Comparison of ENCODE assay signal across 21 cellular contexts in the genomic region with DNA sequence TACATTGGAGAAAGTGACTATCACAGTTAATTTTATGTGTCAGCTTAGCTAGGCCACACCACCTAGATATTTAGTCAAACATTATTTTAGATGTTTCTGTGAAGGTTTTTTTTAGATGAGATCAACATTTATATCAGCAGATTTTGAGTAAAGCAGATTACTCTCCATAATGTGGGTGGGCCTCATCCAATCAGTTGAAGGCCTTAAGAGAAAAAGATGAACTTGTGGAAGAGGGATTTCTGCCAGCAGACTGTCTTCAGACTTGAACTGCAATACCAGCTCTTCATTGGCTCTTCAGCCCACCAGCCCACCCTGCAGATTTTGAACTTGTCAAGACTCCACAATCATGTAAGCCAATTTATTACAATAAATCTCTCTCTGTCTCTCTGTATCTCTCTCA.
"Had no signal": no experiment of that assay in that cellular context is flagged by ENCODE, and none has a peak within 500 bp of the region (broad histone marks: within the 10 kb centered on the region; RNA-seq: fewer than 3 reads in every experiment).

No MANE protein-coding gene starts in this region.

- H3K9me3 ChIP-seq: mucosa of descending colon, neutrophil, psoas muscle, right lobe of liver, tibial artery, upper lobe of left lung, uterus had no signal

- H3K27ac ChIP-seq: foreskin keratinocyte, hepatocyte, neutrophil, psoas muscle, right lobe of liver, tibial artery, upper lobe of left lung, uterus had no signal

- H3K27me3 ChIP-seq: foreskin keratinocyte, hepatocyte, neutrophil, right lobe of liver, tibial artery, upper lobe of left lung, uterus had no signal

- ATAC-seq: foreskin keratinocyte; left colon; mucosa of descending colon; naive thymus-derived CD8-positive, alpha-beta T cell; psoas muscle; right lobe of liver; stimulated activated effector memory CD8-positive, alpha-beta T cell treated with anti-CD3 and anti-CD28 coated beads, Interleukin-12 subunit alpha, Interleukin-12 subunit beta, amount 100 ng/mL, for 72 hours; stimulated activated naive CD8-positive, alpha-beta T cell treated with anti-CD3 and anti-CD28 coated beads, Interleukin-15, Interleukin-2, amounts not matched to agents 100 U/mL and 50 U/mL, for 24 hours had no signal

- H3K79me2 ChIP-seq: hepatocyte had no signal

- H3K36me3 ChIP-seq: neutrophil, right lobe of liver, tibial artery, upper lobe of left lung, uterus had no signal

- FAIRE-seq: endothelial cell of umbilical vein had no signal

- H3K4me1 ChIP-seq: uterus had no signal

- H2AFZ ChIP-seq: hepatocyte had no signal

- DNase-seq: effector CD4-positive, alpha-beta T cell; endodermal cell; erythroblast; foreskin keratinocyte; head of caudate nucleus; left colon; mucosa of descending colon; naive thymus-derived CD8-positive, alpha-beta T cell; psoas muscle; retina; right lobe of liver; stimulated activated CD4-positive, alpha-beta T cell treated with anti-CD3 and anti-CD28 coated beads, Interleukin-4, amount 100 ng/mL, for 1 hour; stimulated activated CD8-positive, alpha-beta memory T cell treated with anti-CD3 and anti-CD28 coated beads, Interleukin-4, amount 100 ng/mL, for 48 hours; stimulated activated naive CD8-positive, alpha-beta T cell treated with anti-CD3 and anti-CD28 coated beads, Interleukin-15, Interleukin-2, amounts not matched to agents 100 U/mL and 50 U/mL, for 24 hours; tibial artery; upper lobe of left lung; uterus had no signal

- H3K4me3 ChIP-seq: hepatocyte, mucosa of descending colon, psoas muscle, right lobe of liver, tibial artery, upper lobe of left lung, uterus had no signal

- H3K4me2 ChIP-seq: hepatocyte had no signal
